Comparison of ENCODE assay signal across 1 cellular context in genomic region chr12:113248046-113248825, GRCh38.
TF ChIP-seq lines count a peak whose summit lies in the region.

No MANE protein-coding gene starts in this region.

TF ChIP-seq in GM23338, 12 proteins besides CTCF, POLR2A, EP300 and RAD21 (continued from another document):
- TF ChIP-seq ZNF462 (CRISPR knock-in tag; IDR thresholded peaks at IDR 0.05) = no peak
- TF ChIP-seq CREB1 (CRISPR knock-in tag; IDR thresholded peaks at IDR 0.05; ENCODE audit: low read depth) = no peak
- TF ChIP-seq ZNF114 (CRISPR knock-in tag; IDR thresholded peaks at IDR 0.05) = no peak
- TF ChIP-seq STAT1 (IDR thresholded peaks at IDR 0.05; ENCODE audit: unreplicated experiment) = no peak
- TF ChIP-seq NANOG (IDR thresholded peaks at IDR 0.05; ENCODE audit: borderline replicate concordance) = no peak
- no peak for TF ChIP-seq POLR2AphosphoS5 (IDR thresholded peaks at IDR 0.05; ENCODE audit: low read depth)
